Comparison of ENCODE assay signal across 8 cellular contexts in the genomic region with DNA sequence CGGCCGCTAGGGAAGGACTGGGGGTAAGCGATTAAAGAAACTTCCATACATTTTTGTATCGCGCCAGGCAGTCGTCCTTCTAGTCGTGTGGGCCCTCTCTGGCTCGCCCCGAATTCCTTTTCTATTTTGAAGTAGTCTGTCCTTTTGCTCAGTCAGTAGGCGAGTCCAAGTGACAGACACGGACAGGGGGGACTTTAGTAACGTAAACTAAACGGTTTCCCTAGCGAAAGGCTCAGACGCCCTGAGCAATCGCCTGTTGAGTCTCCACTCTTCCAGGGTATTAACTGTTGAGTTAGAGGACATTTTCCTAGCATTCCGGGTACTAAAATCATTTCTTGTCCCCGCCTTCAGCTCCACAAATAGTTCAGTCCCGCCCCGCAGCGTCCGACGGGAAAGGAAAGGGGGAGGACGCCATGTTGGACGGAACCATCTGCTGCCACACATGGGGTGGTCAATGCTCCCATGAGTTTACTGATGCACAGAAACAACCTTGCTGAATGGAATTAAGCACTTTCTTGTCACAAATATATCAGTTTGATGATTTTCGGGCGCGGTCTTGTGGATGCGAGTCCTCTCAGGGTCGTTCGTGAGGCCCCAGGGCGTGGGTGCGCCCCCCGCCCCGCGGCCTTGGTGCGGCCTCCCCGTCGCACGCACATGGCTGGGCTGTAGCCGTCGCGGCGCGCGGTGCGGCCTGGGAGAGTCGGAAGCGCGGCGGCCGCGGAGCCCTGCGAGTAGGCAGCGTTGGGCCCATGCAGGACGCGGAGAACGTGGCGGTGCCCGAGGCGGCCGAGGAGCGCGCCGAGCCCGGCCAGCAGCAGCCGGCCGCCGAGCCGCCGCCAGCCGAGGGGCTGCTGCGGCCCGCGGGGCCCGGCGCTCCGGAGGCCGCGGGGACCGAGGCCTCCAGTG. TPM values are rescaled to one million over a fixed set of nuclear protein-coding genes. Genes with fewer than 3 reads are reported as not detected.
DNase-seq lines count a peak whose midpoint lies in the region; ATAC-seq, FAIRE-seq and TF ChIP-seq lines count a peak whose summit lies in the region.

TSS of gene EIF3B (plus strand) at position 655 of the 906 bp plus-strand sequence. CDS start at position 750, 95 bp downstream.

- H3K36me3 ChIP-seq in mammary epithelial cell (ENCODE audit: insufficient read depth, low read length) (peaks cover 12% of the 10 kb centered on the region), small intestine (ENCODE audit: control insufficient read depth in 2 of 2, insufficient read depth in 2 of 2, low read length in 2 of 2) (no peaks in the 10 kb centered on the region)

- H3K27me3 ChIP-seq in mammary epithelial cell (ENCODE audit: insufficient read depth, low read length) = no peaks in the 10 kb centered on the region
- H3K27me3 ChIP-seq in small intestine (ENCODE audit: control insufficient read depth in 2 of 2, insufficient read depth in 2 of 2, low read length in 2 of 2) = no peaks in the 10 kb centered on the region

- peak within 1 kb of the TSS; percentile 83 for H3K4me2 ChIP-seq in mammary epithelial cell (ENCODE audit: insufficient read depth, low read depth, low read length)

- H3K27ac ChIP-seq in mammary epithelial cell (ENCODE audit: insufficient read depth, low read depth, low read length) = peak within 1 kb of the TSS; percentile 99
- peak within 1 kb of the TSS; percentile 70 to 100 for H3K27ac ChIP-seq in small intestine (ENCODE audit: low read depth in 1 of 2, low read length in 1 of 2)

- peaks cover 73% of the 10 kb centered on the region for H3K79me2 ChIP-seq in mammary epithelial cell (ENCODE audit: insufficient read depth, low read length)

- TF ChIP-seq CTCF in WI38 (IDR thresholded peaks at IDR 0.05; ENCODE audit: low read depth, low read length) (no peak), mammary epithelial cell (conservative IDR thresholded peaks at IDR 0.05 in 1 of 2, IDR thresholded peaks at IDR 0.05 in 1 of 2; ENCODE audit: extremely low read depth in 1 of 2, insufficient read depth in 1 of 2, low read depth in 1 of 2, low read length in 2 of 2) (no peak)

- no peak for FAIRE-seq in small intestine (lab: Jason Lieb, UNC)

- in situ Hi-C loops in GM18951 (cut with MboI; ENCODE audit: low sequenced_read_pairs, unreplicated experiment) = no loop called here
- in situ Hi-C loops in mammary epithelial cell (cut with MboI; ENCODE audit: low sequenced_read_pairs in 2 of 2) = loop anchor here in 1 of 2 donors (25.0 kb wide), 1 partner anchor 792 kb away; the partner anchor contains the start of genes PSMG3 and TMEM184A

- peak; percentile 96 for TF ChIP-seq POLR2A in GM18951 (IDR thresholded peaks at IDR 0.05; ENCODE audit: extremely low read depth, insufficient read depth, insufficient read length)

- dilution Hi-C loops in mammary epithelial cell (cut with HindIII; ENCODE audit: low sequenced_read_pairs) = no loop called here

- CTCF ChIA-PET in mammary epithelial cell (lab: Charles Lee; ENCODE audit: low non-redundant PET) = interaction anchor here (0.6 kb wide), 2 partner anchors 395 to 468 kb away, joined by 3 read pairs; no protein-coding TSS in a partner anchor

- under 1% methylated on average over 24 of the region's 81 CpGs for WGBS in mammary epithelial cell (ENCODE audit: low coverage, missing lambda C conversion rate)
- WGBS in small intestine, 3 donors = 0% methylated on average over 71 to 81 of the region's 81 CpGs

- H2AFZ ChIP-seq in mammary epithelial cell (ENCODE audit: low read depth, low read length) = peak within 1 kb of the TSS; percentile 92

- H3K4me3 ChIP-seq in WI38 (ENCODE audit: low read depth, low read length) (peak within 1 kb of the TSS; percentile 89), mammary epithelial cell (replicated peaks in 1 of 3; ENCODE audit: insufficient read depth in 1 of 3, low read depth in 2 of 3, low read length in 3 of 3) (peak within 1 kb of the TSS; percentile 95 to 99 (median 97)), small intestine (ENCODE audit: low read depth in 1 of 2, low read length in 2 of 2) (peak within 1 kb of the TSS; percentile 96 to 100)

- H3K9ac ChIP-seq in mammary epithelial cell (ENCODE audit: insufficient read depth, low read length) = peak within 1 kb of the TSS; percentile 99

- H3K4me1 ChIP-seq in mammary epithelial cell (ENCODE audit: insufficient read depth, low read length) = peaks cover 15% of the 10 kb centered on the region
- H3K4me1 ChIP-seq in small intestine (ENCODE audit: control insufficient read depth in 2 of 2, insufficient read depth in 1 of 2, low read depth in 1 of 2, low read length in 1 of 2) = peaks cover 0 to 5% of the 10 kb centered on the region in 2 donors

- ATAC-seq in HG03175 (IDR thresholded peaks at IDR 0.05; ENCODE audit: unreplicated experiment) = peak; percentile 81

- DNase-seq in AG08396 (ENCODE audit: low spot score) = peak; percentile 97
- DNase-seq in NCI-H2227 treated with DMSO at 0.1 percent for 48 hours (lab: John Stamatoyannopoulos, UW) = peak; percentile 97
- peak; percentile 89 for DNase-seq in mammary epithelial cell
- peak; percentile 92 for DNase-seq in iPS-NIHi7 (ENCODE audit: extremely low spot score)
- DNase-seq in small intestine = peak; percentile 92

- intact Hi-C loops in mammary epithelial cell (cut with micrococcal nuclease) = loop anchor here (2.0 kb wide), 1 partner anchor 46 kb away; no protein-coding TSS in a partner anchor

- H4K20me1 ChIP-seq in mammary epithelial cell (ENCODE audit: insufficient read depth, low read length) = peaks cover 3% of the 10 kb centered on the region

- no peaks in the 10 kb centered on the region for H3K9me3 ChIP-seq in mammary epithelial cell (replicated peaks; ENCODE audit: insufficient read depth, low read length)
- H3K9me3 ChIP-seq in small intestine (ENCODE audit: control insufficient read depth, low read depth) = no peaks in the 10 kb centered on the region

- no TSS peak for BruUV-seq in mammary epithelial cell (replicated peaks; lab: Mats Ljungman, UMichigan)

RNA-seq across cellular contexts. Expression of gene EIF3B, which starts in this region (rescaled TPM):
- total RNA-seq in mammary epithelial cell = 100 to 1,000 TPM; 154 to 213 TPM
- polyA plus RNA-seq in mammary epithelial cell = 119 TPM
- polyA minus RNA-seq in mammary epithelial cell = 344 TPM
- polyA plus RNA-seq in small intestine = 10 to 100 TPM; 53.9 to 92.1 (median 69.4) TPM

Comparison
In these comparisons a context has a peak if more than half of its experiments do, and no peak if none do; other contexts are left out.
1. Peak in every context shown above with its lines: DNase-seq, ATAC-seq, H3K4me3 ChIP-seq and H3K27ac ChIP-seq.